ENCODE assay signal across 2 cellular contexts in the genomic region with DNA sequence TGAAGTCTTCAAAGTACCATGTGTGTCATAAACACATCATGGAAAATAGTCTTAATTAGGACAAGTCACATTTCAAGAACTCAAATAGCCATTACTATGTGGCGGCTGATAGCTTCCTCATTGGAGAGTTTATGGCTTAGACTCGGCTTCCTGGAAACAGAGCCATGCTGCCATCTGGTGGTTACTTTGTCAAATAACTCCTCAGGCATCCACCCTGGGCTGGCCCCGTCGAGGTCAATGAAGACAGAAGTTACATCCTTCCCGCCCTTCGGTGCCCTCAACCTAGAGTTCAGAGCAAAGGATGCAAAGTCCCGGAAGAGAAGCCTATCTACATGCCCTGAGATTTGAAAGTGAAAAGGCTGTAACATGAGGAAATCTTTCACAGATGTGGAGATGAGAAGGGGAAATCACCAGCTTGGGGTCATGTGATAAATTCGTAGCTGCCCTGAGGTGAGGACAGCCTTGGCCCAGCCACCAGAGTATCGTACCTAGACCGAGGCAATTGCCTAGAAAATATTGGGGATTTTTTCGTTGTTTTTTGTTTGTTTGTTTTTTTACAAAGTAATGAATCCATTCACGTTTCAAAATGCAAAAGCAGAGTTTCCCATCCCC.
TF ChIP-seq lines count a peak whose summit lies in the region.

No MANE protein-coding gene starts in this region.

TF ChIP-seq in GM23338, 12 proteins besides CTCF, POLR2A, EP300 and RAD21 (continues in another document):
- TF ChIP-seq ZNF331 (CRISPR knock-in tag; IDR thresholded peaks at IDR 0.05; ENCODE audit: low read depth) (no peak), STAT1 (IDR thresholded peaks at IDR 0.05; ENCODE audit: unreplicated experiment) (no peak), CREB1 (CRISPR knock-in tag; IDR thresholded peaks at IDR 0.05; ENCODE audit: low read depth) (no peak), POLR2AphosphoS5 (IDR thresholded peaks at IDR 0.05; ENCODE audit: low read depth) (no peak), NANOG (IDR thresholded peaks at IDR 0.05; ENCODE audit: borderline replicate concordance) (no peak), ZNF114 (CRISPR knock-in tag; IDR thresholded peaks at IDR 0.05) (no peak), JUNB (IDR thresholded peaks at IDR 0.05; ENCODE audit: unreplicated experiment) (no peak), EZH2 (IDR thresholded peaks at IDR 0.05; ENCODE audit: low read depth, unreplicated experiment) (no peak)
- TF ChIP-seq, protein P1, sequence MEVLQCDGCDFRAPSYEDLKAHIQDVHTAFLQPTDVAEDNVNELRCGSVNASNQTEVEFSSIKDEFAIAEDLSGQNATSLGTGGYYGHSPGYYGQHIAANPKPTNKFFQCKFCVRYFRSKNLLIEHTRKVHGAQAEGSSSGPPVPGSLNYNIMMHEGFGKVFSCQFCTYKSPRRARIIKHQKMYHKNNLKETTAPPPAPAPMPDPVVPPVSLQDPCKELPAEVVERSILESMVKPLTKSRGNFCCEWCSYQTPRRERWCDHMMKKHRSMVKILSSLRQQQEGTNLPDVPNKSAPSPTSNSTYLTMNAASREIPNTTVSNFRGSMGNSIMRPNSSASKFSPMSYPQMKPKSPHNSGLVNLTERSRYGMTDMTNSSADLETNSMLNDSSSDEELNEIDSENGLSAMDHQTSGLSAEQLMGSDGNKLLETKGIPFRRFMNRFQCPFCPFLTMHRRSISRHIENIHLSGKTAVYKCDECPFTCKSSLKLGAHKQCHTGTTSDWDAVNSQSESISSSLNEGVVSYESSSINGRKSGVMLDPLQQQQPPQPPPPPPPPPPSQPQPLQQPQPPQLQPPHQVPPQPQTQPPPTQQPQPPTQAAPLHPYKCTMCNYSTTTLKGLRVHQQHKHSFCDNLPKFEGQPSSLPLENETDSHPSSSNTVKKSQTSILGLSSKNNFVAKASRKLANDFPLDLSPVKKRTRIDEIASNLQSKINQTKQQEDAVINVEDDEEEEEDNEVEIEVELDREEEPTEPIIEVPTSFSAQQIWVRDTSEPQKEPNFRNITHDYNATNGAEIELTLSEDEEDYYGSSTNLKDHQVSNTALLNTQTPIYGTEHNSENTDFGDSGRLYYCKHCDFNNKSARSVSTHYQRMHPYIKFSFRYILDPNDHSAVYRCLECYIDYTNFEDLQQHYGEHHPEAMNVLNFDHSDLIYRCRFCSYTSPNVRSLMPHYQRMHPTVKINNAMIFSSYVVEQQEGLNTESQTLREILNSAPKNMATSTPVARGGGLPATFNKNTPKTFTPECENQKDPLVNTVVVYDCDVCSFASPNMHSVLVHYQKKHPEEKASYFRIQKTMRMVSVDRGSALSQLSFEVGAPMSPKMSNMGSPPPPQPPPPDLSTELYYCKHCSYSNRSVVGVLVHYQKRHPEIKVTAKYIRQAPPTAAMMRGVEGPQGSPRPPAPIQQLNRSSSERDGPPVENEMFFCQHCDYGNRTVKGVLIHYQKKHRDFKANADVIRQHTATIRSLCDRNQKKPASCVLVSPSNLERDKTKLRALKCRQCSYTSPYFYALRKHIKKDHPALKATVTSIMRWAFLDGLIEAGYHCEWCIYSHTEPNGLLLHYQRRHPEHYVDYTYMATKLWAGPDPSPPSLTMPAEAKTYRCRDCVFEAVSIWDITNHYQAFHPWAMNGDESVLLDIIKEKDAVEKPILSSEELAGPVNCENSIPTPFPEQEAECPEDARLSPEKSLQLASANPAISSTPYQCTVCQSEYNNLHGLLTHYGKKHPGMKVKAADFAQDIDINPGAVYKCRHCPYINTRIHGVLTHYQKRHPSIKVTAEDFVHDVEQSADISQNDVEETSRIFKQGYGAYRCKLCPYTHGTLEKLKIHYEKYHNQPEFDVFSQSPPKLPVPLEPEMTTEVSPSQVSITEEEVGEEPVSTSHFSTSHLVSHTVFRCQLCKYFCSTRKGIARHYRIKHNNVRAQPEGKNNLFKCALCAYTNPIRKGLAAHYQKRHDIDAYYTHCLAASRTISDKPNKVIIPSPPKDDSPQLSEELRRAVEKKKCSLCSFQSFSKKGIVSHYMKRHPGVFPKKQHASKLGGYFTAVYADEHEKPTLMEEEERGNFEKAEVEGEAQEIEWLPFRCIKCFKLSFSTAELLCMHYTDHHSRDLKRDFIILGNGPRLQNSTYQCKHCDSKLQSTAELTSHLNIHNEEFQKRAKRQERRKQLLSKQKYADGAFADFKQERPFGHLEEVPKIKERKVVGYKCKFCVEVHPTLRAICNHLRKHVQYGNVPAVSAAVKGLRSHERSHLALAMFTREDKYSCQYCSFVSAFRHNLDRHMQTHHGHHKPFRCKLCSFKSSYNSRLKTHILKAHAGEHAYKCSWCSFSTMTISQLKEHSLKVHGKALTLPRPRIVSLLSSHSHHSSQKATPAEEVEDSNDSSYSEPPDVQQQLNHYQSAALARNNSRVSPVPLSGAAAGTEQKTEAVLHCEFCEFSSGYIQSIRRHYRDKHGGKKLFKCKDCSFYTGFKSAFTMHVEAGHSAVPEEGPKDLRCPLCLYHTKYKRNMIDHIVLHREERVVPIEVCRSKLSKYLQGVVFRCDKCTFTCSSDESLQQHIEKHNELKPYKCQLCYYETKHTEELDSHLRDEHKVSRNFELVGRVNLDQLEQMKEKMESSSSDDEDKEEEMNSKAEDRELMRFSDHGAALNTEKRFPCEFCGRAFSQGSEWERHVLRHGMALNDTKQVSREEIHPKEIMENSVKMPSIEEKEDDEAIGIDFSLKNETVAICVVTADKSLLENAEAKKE (CRISPR knock-in tag; IDR thresholded peaks at IDR 0.05): no peak
- TF ChIP-seq, protein P2, sequence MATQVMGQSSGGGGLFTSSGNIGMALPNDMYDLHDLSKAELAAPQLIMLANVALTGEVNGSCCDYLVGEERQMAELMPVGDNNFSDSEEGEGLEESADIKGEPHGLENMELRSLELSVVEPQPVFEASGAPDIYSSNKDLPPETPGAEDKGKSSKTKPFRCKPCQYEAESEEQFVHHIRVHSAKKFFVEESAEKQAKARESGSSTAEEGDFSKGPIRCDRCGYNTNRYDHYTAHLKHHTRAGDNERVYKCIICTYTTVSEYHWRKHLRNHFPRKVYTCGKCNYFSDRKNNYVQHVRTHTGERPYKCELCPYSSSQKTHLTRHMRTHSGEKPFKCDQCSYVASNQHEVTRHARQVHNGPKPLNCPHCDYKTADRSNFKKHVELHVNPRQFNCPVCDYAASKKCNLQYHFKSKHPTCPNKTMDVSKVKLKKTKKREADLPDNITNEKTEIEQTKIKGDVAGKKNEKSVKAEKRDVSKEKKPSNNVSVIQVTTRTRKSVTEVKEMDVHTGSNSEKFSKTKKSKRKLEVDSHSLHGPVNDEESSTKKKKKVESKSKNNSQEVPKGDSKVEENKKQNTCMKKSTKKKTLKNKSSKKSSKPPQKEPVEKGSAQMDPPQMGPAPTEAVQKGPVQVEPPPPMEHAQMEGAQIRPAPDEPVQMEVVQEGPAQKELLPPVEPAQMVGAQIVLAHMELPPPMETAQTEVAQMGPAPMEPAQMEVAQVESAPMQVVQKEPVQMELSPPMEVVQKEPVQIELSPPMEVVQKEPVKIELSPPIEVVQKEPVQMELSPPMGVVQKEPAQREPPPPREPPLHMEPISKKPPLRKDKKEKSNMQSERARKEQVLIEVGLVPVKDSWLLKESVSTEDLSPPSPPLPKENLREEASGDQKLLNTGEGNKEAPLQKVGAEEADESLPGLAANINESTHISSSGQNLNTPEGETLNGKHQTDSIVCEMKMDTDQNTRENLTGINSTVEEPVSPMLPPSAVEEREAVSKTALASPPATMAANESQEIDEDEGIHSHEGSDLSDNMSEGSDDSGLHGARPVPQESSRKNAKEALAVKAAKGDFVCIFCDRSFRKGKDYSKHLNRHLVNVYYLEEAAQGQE (IDR thresholded peaks at IDR 0.05; ENCODE audit: unreplicated experiment): no peak

TF ChIP-seq in neural cell, 6 proteins besides CTCF, POLR2A, EP300 and RAD21:
- TF ChIP-seq TAF1 (IDR thresholded peaks at IDR 0.05; ENCODE audit: low read depth) (no peak), SMC3 (conservative IDR thresholded peaks at IDR 0.05; ENCODE audit: poor library complexity) (peak; percentile 95)
